ENCODE assay signal across 8 cellular contexts in the genomic region with DNA sequence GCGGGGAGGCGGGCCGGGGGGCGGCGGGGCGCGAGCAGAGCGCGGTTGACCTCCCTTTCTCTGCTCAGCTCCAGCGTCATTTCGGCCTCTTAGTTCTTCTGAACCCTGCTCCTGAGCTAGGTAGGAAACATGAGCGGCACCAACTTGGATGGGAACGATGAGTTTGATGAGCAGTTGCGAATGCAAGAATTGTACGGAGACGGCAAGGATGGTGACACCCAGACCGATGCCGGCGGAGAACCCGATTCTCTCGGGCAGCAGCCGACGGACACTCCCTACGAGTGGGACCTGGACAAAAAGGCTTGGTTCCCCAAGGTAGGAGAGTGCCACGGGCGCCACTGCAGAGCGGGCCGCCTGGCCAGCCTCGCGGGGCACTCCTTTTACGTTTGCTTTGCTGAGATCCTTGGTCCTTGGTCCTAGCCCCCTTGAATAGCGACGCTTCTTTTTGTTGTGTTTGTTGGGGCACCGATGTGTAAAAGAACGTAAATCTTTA. TPM values are rescaled to one million over a fixed set of nuclear protein-coding genes. Genes with fewer than 3 reads are reported as not detected.
DNase-seq lines count a peak whose midpoint lies in the region; ATAC-seq and TF ChIP-seq lines count a peak whose summit lies in the region.

A gene with protein sequence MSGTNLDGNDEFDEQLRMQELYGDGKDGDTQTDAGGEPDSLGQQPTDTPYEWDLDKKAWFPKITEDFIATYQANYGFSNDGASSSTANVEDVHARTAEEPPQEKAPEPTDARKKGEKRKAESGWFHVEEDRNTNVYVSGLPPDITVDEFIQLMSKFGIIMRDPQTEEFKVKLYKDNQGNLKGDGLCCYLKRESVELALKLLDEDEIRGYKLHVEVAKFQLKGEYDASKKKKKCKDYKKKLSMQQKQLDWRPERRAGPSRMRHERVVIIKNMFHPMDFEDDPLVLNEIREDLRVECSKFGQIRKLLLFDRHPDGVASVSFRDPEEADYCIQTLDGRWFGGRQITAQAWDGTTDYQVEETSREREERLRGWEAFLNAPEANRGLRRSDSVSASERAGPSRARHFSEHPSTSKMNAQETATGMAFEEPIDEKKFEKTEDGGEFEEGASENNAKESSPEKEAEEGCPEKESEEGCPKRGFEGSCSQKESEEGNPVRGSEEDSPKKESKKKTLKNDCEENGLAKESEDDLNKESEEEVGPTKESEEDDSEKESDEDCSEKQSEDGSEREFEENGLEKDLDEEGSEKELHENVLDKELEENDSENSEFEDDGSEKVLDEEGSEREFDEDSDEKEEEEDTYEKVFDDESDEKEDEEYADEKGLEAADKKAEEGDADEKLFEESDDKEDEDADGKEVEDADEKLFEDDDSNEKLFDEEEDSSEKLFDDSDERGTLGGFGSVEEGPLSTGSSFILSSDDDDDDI (plus strand): TSS at position 37 of the 493 bp plus-strand sequence. CDS start 93 bp downstream, at position 130.

- H3K27ac Mint-ChIP-seq in activated CD4-positive, alpha-beta T cell treated with anti-CD3 and anti-CD28 coated beads for 36 hours = peak within 1 kb of the TSS; percentile 92
- H3K27ac Mint-ChIP-seq in T-helper 2 cell treated with Interferon-gamma antibody and Interleukin-4, amounts not matched to agents 5 μg/mL and 100 μg/mL, for 36 hours = peak within 1 kb of the TSS; percentile 94

- intact Hi-C loops in activated CD4-positive, alpha-beta T cell treated with anti-CD3 and anti-CD28 coated beads for 36 hours (cut with DNase I, micrococcal nuclease) = loop anchor here (1.0 to 5.0 kb wide), 12 partner anchors 80 to 975 kb away; a partner anchor contains a TSS

- H3K4me3 Mint-ChIP-seq in activated CD4-positive, alpha-beta T cell treated with anti-CD3 and anti-CD28 coated beads for 36 hours = peak within 1 kb of the TSS; percentile 83
- peak within 1 kb of the TSS; percentile 92 for H3K4me3 Mint-ChIP-seq in T-helper 2 cell treated with Interferon-gamma antibody and Interleukin-4, amounts not matched to agents 5 μg/mL and 100 μg/mL, for 36 hours

- POLR2A ChIA-PET in activated CD4-positive, alpha-beta T cell treated with anti-CD3 and anti-CD28 coated beads for 36 hours (lab: Charles Lee) = interaction anchor here (1.0 kb wide), 1 partner anchor 383 kb away, joined by 4 read pairs; a partner anchor contains a TSS

- H3K9me3 ChIP-seq in neutrophil = no peaks in the 10 kb centered on the region

- CTCF ChIA-PET in activated CD4-positive, alpha-beta T cell treated with anti-CD3 and anti-CD28 coated beads for 36 hours (lab: Charles Lee) = interaction anchor here (1.6 kb wide), 1 partner anchor 81 kb away, joined by 3 read pairs; no protein-coding TSS in a partner anchor

- H3K36me3 ChIP-seq in neutrophil = peaks cover 9% of the 10 kb centered on the region

- no peaks in the 10 kb centered on the region for H3K9me3 Mint-ChIP-seq in activated CD4-positive, alpha-beta T cell treated with anti-CD3 and anti-CD28 coated beads for 36 hours (ENCODE audit: low read depth)
- no peaks in the 10 kb centered on the region for H3K9me3 Mint-ChIP-seq in T-helper 2 cell treated with Interferon-gamma antibody and Interleukin-4, amounts not matched to agents 5 μg/mL and 100 μg/mL, for 36 hours

- H3K4me3 ChIP-seq in fibroblast of villous mesenchyme (ENCODE audit: low read depth, low read length) = peak within 1 kb of the TSS; percentile 80
- peak within 1 kb of the TSS; percentile 69 to 78 for H3K4me3 ChIP-seq in neutrophil (ENCODE audit: low read depth in 1 of 2, low read length in 1 of 2)

- DNase-seq in activated CD4-positive, alpha-beta T cell treated with anti-CD3 and anti-CD28 coated beads for 36 hours = no peak
- DNase-seq in activated CD4-positive, alpha-beta T cell treated with anti-CD3 and anti-CD28 coated beads, Interleukin-2, amount 50 U/mL, for 1 hour = no peak
- no peak for DNase-seq in T-helper 2 cell treated with Interferon-gamma antibody and Interleukin-4, amounts not matched to agents 5 μg/mL and 100 μg/mL, for 36 hours (ENCODE audit: low spot score)
- DNase-seq in fibroblast of villous mesenchyme (ENCODE audit: low read depth) (no peak), NCI-H1417 (lab: John Stamatoyannopoulos, UW) (no peak), NCI-H82 treated with DMSO at 0.1 percent for 48 hours (lab: John Stamatoyannopoulos, UW; ENCODE audit: unreplicated experiment) (no peak)

- peaks cover 18% of the 10 kb centered on the region for H3K4me1 Mint-ChIP-seq in activated CD4-positive, alpha-beta T cell treated with anti-CD3 and anti-CD28 coated beads for 36 hours
- H3K4me1 Mint-ChIP-seq in T-helper 2 cell treated with Interferon-gamma antibody and Interleukin-4, amounts not matched to agents 5 μg/mL and 100 μg/mL, for 36 hours (ENCODE audit: low read depth) = peaks cover 11% of the 10 kb centered on the region

- H3K36me3 Mint-ChIP-seq in activated CD4-positive, alpha-beta T cell treated with anti-CD3 and anti-CD28 coated beads for 36 hours (ENCODE audit: low read depth) = peaks cover 14% of the 10 kb centered on the region
- peaks cover 14% of the 10 kb centered on the region for H3K36me3 Mint-ChIP-seq in T-helper 2 cell treated with Interferon-gamma antibody and Interleukin-4, amounts not matched to agents 5 μg/mL and 100 μg/mL, for 36 hours (ENCODE audit: low read depth)

- no peaks in the 10 kb centered on the region for H3K27me3 ChIP-seq in neutrophil

- TF ChIP-seq CTCF in fibroblast of villous mesenchyme (IDR thresholded peaks at IDR 0.05; ENCODE audit: insufficient read depth, low read depth, low read length) (no peak), neutrophil (IDR thresholded peaks at IDR 0.05) (no peak)

- peak; percentile 3 for ATAC-seq in activated CD4-positive, alpha-beta T cell treated with anti-CD3 and anti-CD28 coated beads for 36 hours
- peak; percentile 14 for ATAC-seq in HG03066 (IDR thresholded peaks at IDR 0.05; ENCODE audit: low read depth, unreplicated experiment)

- H3K27ac ChIP-seq in neutrophil = peak within 1 kb of the TSS; percentile 95

- H3K4me1 ChIP-seq in neutrophil (ENCODE audit: control insufficient read depth in 1 of 2, insufficient read depth in 1 of 2, low read depth in 1 of 2, low read length in 1 of 2) = peaks cover 18 to 28% of the 10 kb centered on the region in 2 experiments

- no peaks in the 10 kb centered on the region for H3K27me3 Mint-ChIP-seq in activated CD4-positive, alpha-beta T cell treated with anti-CD3 and anti-CD28 coated beads for 36 hours
- no peaks in the 10 kb centered on the region for H3K27me3 Mint-ChIP-seq in T-helper 2 cell treated with Interferon-gamma antibody and Interleukin-4, amounts not matched to agents 5 μg/mL and 100 μg/mL, for 36 hours (ENCODE audit: low read depth)

RNA-seq across cellular contexts. Expression of the gene that starts here (rescaled TPM):
- total RNA-seq in activated CD4-positive, alpha-beta T cell treated with anti-CD3 and anti-CD28 coated beads for 36 hours = 10 to 100 TPM; 34.8 to 42.3 TPM
- 29.3 and 35.0 TPM in 2 replicates for total RNA-seq in fibroblast of villous mesenchyme
